ENCODE assay signal across 26 cellular contexts in the genomic region with DNA sequence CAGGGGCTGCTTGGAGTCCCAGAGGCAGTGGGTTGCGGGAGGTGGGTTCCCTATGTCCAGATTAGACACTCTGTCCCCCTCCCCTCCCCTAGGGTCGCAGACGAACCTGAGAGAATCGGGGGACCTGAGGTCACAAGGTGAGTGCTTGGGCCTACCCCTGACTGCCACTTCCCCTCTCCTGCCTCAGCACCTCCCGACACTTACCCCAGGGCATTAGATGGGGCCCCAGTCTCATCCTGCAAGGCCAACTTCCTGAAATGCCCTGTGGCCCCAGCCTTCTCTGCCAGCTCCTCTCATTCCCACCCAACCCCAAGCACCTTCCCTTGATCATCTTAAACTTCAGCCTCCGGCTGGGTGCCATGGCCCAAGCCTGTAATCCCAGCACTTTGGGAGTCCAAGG. TPM values are rescaled to one million over a fixed set of nuclear protein-coding genes. Genes with fewer than 3 reads are reported as not detected.
"Had no signal": no experiment of that assay in that cellular context is flagged by ENCODE, and none has a peak within 500 bp of the region (broad histone marks: within the 10 kb centered on the region; RNA-seq: fewer than 3 reads in every experiment).

No MANE protein-coding gene starts in this region.

- H3K36me3 ChIP-seq: pancreas, uterus had no signal

- H3K9me3 ChIP-seq: pancreas, prostate gland, sigmoid colon, uterus had no signal

- H3K4me1 Mint-ChIP-seq: memory B cell; neural crest cell; stimulated activated naive CD8-positive, alpha-beta T cell treated with anti-CD3 and anti-CD28 coated beads, Interleukin-15, amount 100 ng/mL, for 72 hours had no signal

- H3K4me3 Mint-ChIP-seq: memory B cell; naive thymus-derived CD8-positive, alpha-beta T cell; nephron; neural crest cell; stimulated activated memory B cell treated with anti-CD40 and anti-IgM and Interleukin-4, amounts not matched to agents 10 μg/mL and 1 μg/mL and 100 μg/mL, for 72 hours; stimulated activated naive CD8-positive, alpha-beta T cell treated with anti-CD3 and anti-CD28 coated beads, Interleukin-15, amount 100 ng/mL, for 72 hours; type B pancreatic cell had no signal

- H3K27me3 ChIP-seq: hepatocyte, pancreas, sigmoid colon, spleen, tibial nerve, uterus had no signal

- DNase-seq: islet precursor cell; left ventricle myocardium inferior; naive thymus-derived CD8-positive, alpha-beta T cell; pancreas; retina; sigmoid colon; small intestine; spleen; stimulated activated CD4-positive, alpha-beta T cell treated with anti-CD3 and anti-CD28 coated beads, Interleukin-4, amount 100 ng/mL, for 24 hours; stimulated activated naive CD4-positive, alpha-beta T cell treated with Interleukin-2 at 50 U/mL for 16 hours; stimulated activated naive CD8-positive, alpha-beta T cell treated with anti-CD3 and anti-CD28 coated beads, Interleukin-15, amount 100 ng/mL, for 72 hours; uterus had no signal

- H3K27ac Mint-ChIP-seq: memory B cell; naive thymus-derived CD8-positive, alpha-beta T cell; stimulated activated memory B cell treated with anti-CD40 and anti-IgM and Interleukin-4, amounts not matched to agents 10 μg/mL and 1 μg/mL and 100 μg/mL, for 72 hours; stimulated activated naive CD8-positive, alpha-beta T cell treated with anti-CD3 and anti-CD28 coated beads, Interleukin-15, amount 100 ng/mL, for 72 hours had no signal

- H3K9me3 Mint-ChIP-seq: memory B cell; naive thymus-derived CD8-positive, alpha-beta T cell; nephron; neural crest cell; stimulated activated naive CD8-positive, alpha-beta T cell treated with anti-CD3 and anti-CD28 coated beads, Interleukin-15, amount 100 ng/mL, for 72 hours; type B pancreatic cell had no signal

- H3K4me1 ChIP-seq: pancreas, prostate gland, spleen, tibial nerve, uterus had no signal

- ATAC-seq: naive thymus-derived CD8-positive, alpha-beta T cell; right cardiac atrium; stimulated activated memory B cell treated with anti-CD40 and anti-IgM and Interleukin-4, amounts not matched to agents 10 μg/mL and 1 μg/mL and 100 μg/mL, for 72 hours; stimulated activated naive CD8-positive, alpha-beta T cell treated with anti-CD3 and anti-CD28 coated beads, Interleukin-15, amount 100 ng/mL, for 72 hours had no signal

- H3K27me3 Mint-ChIP-seq: memory B cell; naive thymus-derived CD8-positive, alpha-beta T cell; stimulated activated memory B cell treated with anti-CD40 and anti-IgM and Interleukin-4, amounts not matched to agents 10 μg/mL and 1 μg/mL and 100 μg/mL, for 72 hours; stimulated activated naive CD8-positive, alpha-beta T cell treated with anti-CD3 and anti-CD28 coated beads, Interleukin-15, amount 100 ng/mL, for 72 hours; type B pancreatic cell had no signal

- H3K4me3 ChIP-seq: hepatocyte, left ventricle myocardium inferior, pancreas, prostate gland, sigmoid colon, spleen, tibial nerve, uterus had no signal

- H3K27ac ChIP-seq: hepatocyte, left ventricle myocardium inferior, pancreas, prostate gland, sigmoid colon, spleen, tibial nerve, uterus had no signal

RNA-seq across cellular contexts. Expression of gene CKM, which starts 23.0 kb away (rescaled TPM):
- total RNA-seq: kidney epithelial cell; mesenteric fat pad; mucosa of gallbladder; naive thymus-derived CD8-positive, alpha-beta T cell; neural crest cell; temporal lobe had no signal

RNA-seq across cellular contexts. Expression of gene KLC3, which starts 40.8 kb away (rescaled TPM):
- total RNA-seq: left ventricle myocardium inferior; mesenteric fat pad; naive thymus-derived CD8-positive, alpha-beta T cell; neural crest cell; right cardiac atrium; sigmoid colon; tibial nerve had no signal

RNA-seq across cellular contexts. Expression of gene EXOC3L2, which starts 54.5 kb away (rescaled TPM):
- total RNA-seq: kidney epithelial cell; naive thymus-derived CD8-positive, alpha-beta T cell; osteoblast had no signal
